ENCODE assay signal across 11 cellular contexts in genomic region chrX:2450681-2451080, GRCh38.
"Had no signal": no experiment of that assay in that cellular context is flagged by ENCODE, and none has a peak within 500 bp of the region (broad histone marks: within the 10 kb centered on the region; RNA-seq: fewer than 3 reads in every experiment).

No MANE protein-coding gene starts in this region.

- DNase-seq: activated CD4-positive, alpha-beta memory T cell treated with anti-CD3 and anti-CD28 coated beads for 36 hours; activated naive CD4-positive, alpha-beta T cell; activated naive CD8-positive, alpha-beta T cell treated with anti-CD3 and anti-CD28 coated beads, Interleukin-2, amount 50 U/mL, for 24 hours; activated T-cell treated with anti-CD3 and anti-CD28 coated beads, Interleukin-2, amount 50 U/mL, for 72 hours; cortex of kidney; effector memory CD4-positive, alpha-beta T cell; erythroblast; T1000 had no signal

- H3K4me3 Mint-ChIP-seq: activated CD4-positive, alpha-beta memory T cell treated with anti-CD3 and anti-CD28 coated beads for 36 hours; activated naive CD8-positive, alpha-beta T cell treated with anti-CD3 and anti-CD28 coated beads, Interleukin-2, amount 50 U/mL, for 24 hours; activated T-cell treated with anti-CD3 and anti-CD28 coated beads, Interleukin-2, amount 50 U/mL, for 72 hours had no signal

- H3K4me3 ChIP-seq: cardiac muscle cell, hepatocyte, tibial nerve had no signal

- H3K9me3 ChIP-seq: tibial nerve had no signal

- H3K36me3 ChIP-seq: cardiac muscle cell, tibial nerve had no signal

- H3K27ac Mint-ChIP-seq: activated CD4-positive, alpha-beta memory T cell treated with anti-CD3 and anti-CD28 coated beads for 36 hours; activated naive CD8-positive, alpha-beta T cell treated with anti-CD3 and anti-CD28 coated beads, Interleukin-2, amount 50 U/mL, for 24 hours; activated T-cell treated with anti-CD3 and anti-CD28 coated beads, Interleukin-2, amount 50 U/mL, for 72 hours had no signal

- H3K4me2 ChIP-seq: hepatocyte had no signal

- ATAC-seq: activated naive CD8-positive, alpha-beta T cell treated with anti-CD3 and anti-CD28 coated beads, Interleukin-2, amount 50 U/mL, for 24 hours; activated T-cell treated with anti-CD3 and anti-CD28 coated beads, Interleukin-2, amount 50 U/mL, for 72 hours had no signal

- H2AFZ ChIP-seq: hepatocyte had no signal

- H3K27ac ChIP-seq: hepatocyte, tibial nerve had no signal

- H3K27me3 ChIP-seq: cardiac muscle cell, hepatocyte, tibial nerve had no signal

- H3K27me3 Mint-ChIP-seq: activated CD4-positive, alpha-beta memory T cell treated with anti-CD3 and anti-CD28 coated beads for 36 hours; activated naive CD8-positive, alpha-beta T cell treated with anti-CD3 and anti-CD28 coated beads, Interleukin-2, amount 50 U/mL, for 24 hours had no signal
